In the genomic region with DNA sequence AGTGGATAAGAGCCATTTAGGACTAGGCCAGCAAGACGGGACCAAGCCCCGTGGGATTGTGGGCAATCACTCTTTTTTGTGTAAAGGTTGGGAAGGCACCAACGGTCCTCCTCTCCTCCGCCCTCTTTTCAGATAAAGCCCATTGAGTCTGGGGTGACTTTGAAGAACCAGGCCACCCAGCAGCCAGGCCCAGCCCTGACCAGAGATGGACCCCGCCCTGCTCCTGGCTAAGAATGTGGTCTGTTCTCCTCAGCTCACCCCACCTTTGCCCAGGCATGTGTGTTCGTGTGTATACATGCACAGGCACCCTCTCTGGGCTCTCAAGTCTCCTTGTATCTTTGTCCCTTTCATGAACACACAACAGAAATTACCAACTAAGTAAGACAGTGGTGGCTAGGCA, we compare ENCODE assay signal across 9 cellular contexts. TPM values are rescaled to one million over a fixed set of nuclear protein-coding genes. Genes with fewer than 3 reads are reported as not detected.
A peak's percentile ranks its signal among the peaks of the same experiment; 100 is the strongest.
DNase-seq lines count a peak whose midpoint lies in the region; ATAC-seq, FAIRE-seq and TF ChIP-seq lines count a peak whose summit lies in the region.
"Had no signal": no experiment of that assay in that cellular context is flagged by ENCODE, and none has a peak within 500 bp of the region (broad histone marks: within the 10 kb centered on the region; RNA-seq: fewer than 3 reads in every experiment).

No MANE protein-coding gene starts in this region.

- no peak for TF ChIP-seq CTCF in Caco-2 (IDR thresholded peaks at IDR 0.05; ENCODE audit: insufficient read depth in 1 of 2, low read depth in 1 of 2, low read length in 1 of 2, severe bottlenecking in 1 of 2, unreplicated experiment in 1 of 2)
- no peak for TF ChIP-seq CTCF in bronchial epithelial cell (IDR thresholded peaks at IDR 0.05; ENCODE audit: insufficient read depth, low read length, severe bottlenecking)
- TF ChIP-seq CTCF in nephron (IDR thresholded peaks at IDR 0.05; ENCODE audit: unreplicated experiment in 3 of 3) = no peak

- CTCF ChIA-PET in Caco-2 (lab: Charles Lee) = interaction anchor here (0.6 kb wide), 1 partner anchor 13 kb away, joined by 3 read pairs; no protein-coding TSS in a partner anchor
- CTCF ChIA-PET in activated CD8-positive, alpha-beta memory T cell treated with anti-CD3 and anti-CD28 coated beads, Interleukin-2, amount 10 ng/mL, durations not matched to agents 7 days and 5 days (lab: Charles Lee) = interaction anchor here (1.1 kb wide), 2 partner anchors 35 to 45 kb away, joined by 3 to 5 read pairs; no protein-coding TSS in a partner anchor

- H3K4me3 ChIP-seq in Caco-2 (ENCODE audit: low read depth, low read length) (no peak overlapping the region), bronchial epithelial cell (ENCODE audit: low read depth, low read length) (no peak overlapping the region)
- H3K4me3 ChIP-seq: SK-N-MC had no signal

- no peak for ATAC-seq in HG03378 (IDR thresholded peaks at IDR 0.05; ENCODE audit: unreplicated experiment)
- ATAC-seq in GM21786 (IDR thresholded peaks at IDR 0.05; ENCODE audit: unreplicated experiment) = no peak
- no peak for ATAC-seq in activated CD8-positive, alpha-beta memory T cell treated with anti-CD3 and anti-CD28 coated beads, Interleukin-2, amount 10 ng/mL, durations not matched to agents 7 days and 5 days

- H3K27me3 Mint-ChIP-seq in Caco-2 (ENCODE audit: insufficient read depth, unreplicated experiment) (no peaks in the 10 kb centered on the region), nephron (ENCODE audit: low read depth) (no peaks in the 10 kb centered on the region)
- no peaks in the 10 kb centered on the region for H3K27me3 Mint-ChIP-seq in activated CD8-positive, alpha-beta memory T cell treated with anti-CD3 and anti-CD28 coated beads, Interleukin-2, amount 10 ng/mL, durations not matched to agents 7 days and 5 days

- BruUV-seq in Caco-2 (replicated peaks; lab: Mats Ljungman, UMichigan) = no TSS peak

- H3K9me3 ChIP-seq in Caco-2 = no peaks in the 10 kb centered on the region

- H3K4me1 Mint-ChIP-seq in Caco-2 (ENCODE audit: low read depth, unreplicated experiment) (peaks cover 82% of the 10 kb centered on the region), nephron (peaks cover 68% of the 10 kb centered on the region)
- peaks cover 12% of the 10 kb centered on the region for H3K4me1 Mint-ChIP-seq in activated CD8-positive, alpha-beta memory T cell treated with anti-CD3 and anti-CD28 coated beads, Interleukin-2, amount 10 ng/mL, durations not matched to agents 7 days and 5 days
- H3K4me1 Mint-ChIP-seq: B cell had no signal

- H3K9me3 Mint-ChIP-seq in Caco-2 (ENCODE audit: unreplicated experiment) = no peaks in the 10 kb centered on the region
- no peaks in the 10 kb centered on the region for H3K9me3 Mint-ChIP-seq in nephron
- no peaks in the 10 kb centered on the region for H3K9me3 Mint-ChIP-seq in activated CD8-positive, alpha-beta memory T cell treated with anti-CD3 and anti-CD28 coated beads, Interleukin-2, amount 10 ng/mL, durations not matched to agents 7 days and 5 days (ENCODE audit: low read depth)

- intact Hi-C loops in Caco-2 (cut with micrococcal nuclease; ENCODE audit: unreplicated experiment) = no loop called here

- H3K27ac Mint-ChIP-seq in Caco-2 (ENCODE audit: unreplicated experiment) = peak overlapping the region; percentile 77
- H3K27ac Mint-ChIP-seq in nephron = peak overlapping the region; percentile 71 to 99 (median 98)
- H3K27ac Mint-ChIP-seq in activated CD8-positive, alpha-beta memory T cell treated with anti-CD3 and anti-CD28 coated beads, Interleukin-2, amount 10 ng/mL, durations not matched to agents 7 days and 5 days = no peak overlapping the region
- H3K27ac Mint-ChIP-seq: B cell had no signal

- H3K36me3 Mint-ChIP-seq in Caco-2 (ENCODE audit: insufficient read depth, unreplicated experiment) (peaks cover 100% of the 10 kb centered on the region), nephron (ENCODE audit: low read depth) (peaks cover 8% of the 10 kb centered on the region)
- no peaks in the 10 kb centered on the region for H3K36me3 Mint-ChIP-seq in activated CD8-positive, alpha-beta memory T cell treated with anti-CD3 and anti-CD28 coated beads, Interleukin-2, amount 10 ng/mL, durations not matched to agents 7 days and 5 days

- H3K36me3 ChIP-seq in Caco-2 (ENCODE audit: control insufficient read depth, insufficient read depth, low read length) (peaks cover 17% of the 10 kb centered on the region), bronchial epithelial cell (ENCODE audit: control insufficient read depth, insufficient read depth, low read length) (peaks cover 21% of the 10 kb centered on the region)

- POLR2A ChIA-PET in Caco-2 (lab: Charles Lee) = no interaction called here

- H3K27me3 ChIP-seq in Caco-2 (replicated peaks; ENCODE audit: control insufficient read depth, insufficient read depth, low read length) (no peaks in the 10 kb centered on the region), bronchial epithelial cell (ENCODE audit: control insufficient read depth, insufficient read depth, low read length) (no peaks in the 10 kb centered on the region)

- H3K4me3 Mint-ChIP-seq in Caco-2 (ENCODE audit: unreplicated experiment) = peak overlapping the region; percentile 39
- H3K4me3 Mint-ChIP-seq in nephron = no peak overlapping the region
- no peak overlapping the region for H3K4me3 Mint-ChIP-seq in activated CD8-positive, alpha-beta memory T cell treated with anti-CD3 and anti-CD28 coated beads, Interleukin-2, amount 10 ng/mL, durations not matched to agents 7 days and 5 days
- H3K4me3 Mint-ChIP-seq: B cell had no signal

- H3K4me1 ChIP-seq in Caco-2 = peaks cover 81% of the 10 kb centered on the region

- no peak for FAIRE-seq in bronchial epithelial cell (lab: Jason Lieb, UNC)

- no peak for DNase-seq in Caco-2
- DNase-seq in bronchial epithelial cell (ENCODE audit: low read depth) = peak; percentile 95
- no peak for DNase-seq in activated CD8-positive, alpha-beta memory T cell treated with anti-CD3 and anti-CD28 coated beads, Interleukin-2, amount 10 ng/mL, durations not matched to agents 7 days and 5 days
- DNase-seq: stimulated activated naive CD4-positive, alpha-beta T cell treated with Interleukin-2 at 50 U/mL for 16 hours had no signal

RNA-seq across cellular contexts. Expression of a gene that starts 9.1 kb away (rescaled TPM):
- total RNA-seq in Caco-2 (2022) (227 and 242 TPM in 2 replicates), bronchial epithelial cell (211 and 272 TPM in 2 replicates)
- 10 to 100 TPM; 15.0 to 50.7 TPM for total RNA-seq in activated CD8-positive, alpha-beta memory T cell treated with anti-CD3 and anti-CD28 coated beads, Interleukin-2, amount 10 ng/mL, durations not matched to agents 7 days and 5 days
- total RNA-seq: B cell had no signal

RNA-seq across cellular contexts. Expression of a gene that starts 23.9 kb away (rescaled TPM):
- total RNA-seq in Caco-2 (2022) = 62.1 and 67.1 TPM in 2 replicates
- total RNA-seq in bronchial epithelial cell = 12.0 and 17.9 TPM in 2 replicates
- 10 to 100 TPM; 19.6 to 24.9 TPM for total RNA-seq in activated CD8-positive, alpha-beta memory T cell treated with anti-CD3 and anti-CD28 coated beads, Interleukin-2, amount 10 ng/mL, durations not matched to agents 7 days and 5 days

RNA-seq across cellular contexts. Expression of a gene that starts 31.0 kb away (rescaled TPM):
- total RNA-seq in Caco-2 (2022) = not detected in 2 replicates
- 0.13 and 0.26 TPM in 2 replicates for total RNA-seq in bronchial epithelial cell
- total RNA-seq in activated CD8-positive, alpha-beta memory T cell treated with anti-CD3 and anti-CD28 coated beads, Interleukin-2, amount 10 ng/mL, durations not matched to agents 7 days and 5 days = 1 to 10 TPM in 1 of 2 experiments, under 1 TPM in 1; 0.64 to 2.2 TPM
- total RNA-seq: B cell had no signal

RNA-seq across cellular contexts. Expression of a gene that starts 32.4 kb away (rescaled TPM):
- total RNA-seq in Caco-2 (2022) = not detected in 2 replicates
- not detected in 2 replicates for total RNA-seq in bronchial epithelial cell
- not detected for total RNA-seq in activated CD8-positive, alpha-beta memory T cell treated with anti-CD3 and anti-CD28 coated beads, Interleukin-2, amount 10 ng/mL, durations not matched to agents 7 days and 5 days
- total RNA-seq: B cell had no signal

RNA-seq across cellular contexts. Expression of a gene that starts 39.0 kb away (rescaled TPM):
- total RNA-seq in Caco-2 (2022) (not detected in 2 replicates), bronchial epithelial cell (0.13 TPM in 1 of 2 replicates, not detected in the other)
- under 1 TPM in 1 of 2 experiments, not detected in 1; 0.15 TPM for total RNA-seq in activated CD8-positive, alpha-beta memory T cell treated with anti-CD3 and anti-CD28 coated beads, Interleukin-2, amount 10 ng/mL, durations not matched to agents 7 days and 5 days
- total RNA-seq: B cell had no signal
